15 cellular contexts compared by ENCODE assay signal in genomic region chr17:64091571-64091970, GRCh38. TPM values are rescaled to one million over a fixed set of nuclear protein-coding genes. Genes with fewer than 3 reads are reported as not detected.
DNase-seq lines count a peak whose midpoint lies in the region; ATAC-seq and TF ChIP-seq lines count a peak whose summit lies in the region.
"Had no signal": no experiment of that assay in that cellular context is flagged by ENCODE, and none has a peak within 500 bp of the region (broad histone marks: within the 10 kb centered on the region; RNA-seq: fewer than 3 reads in every experiment).

No MANE protein-coding gene starts in this region.

- no peaks in the 10 kb centered on the region for H4K20me1 ChIP-seq in MM.1S (ENCODE audit: insufficient read depth, low read length)

- H3K9me3 ChIP-seq in MM.1S (replicated peaks; ENCODE audit: insufficient read depth, low read length) (no peaks in the 10 kb centered on the region), prostate gland (no peaks in the 10 kb centered on the region), left lung (no peaks in the 10 kb centered on the region)
- H3K9me3 ChIP-seq: esophagus squamous epithelium had no signal

- H3F3A ChIP-seq in MM.1S (ENCODE audit: insufficient read depth, low read length) = peaks cover 78% of the 10 kb centered on the region

- H3K4me3 Mint-ChIP-seq in natural killer cell treated with Interleukin-12 subunit alpha and Interleukin-12 subunit beta and Interleukin-15 and Interleukin-18, amount 100 ng/mL, for 72 hours = peak overlapping the region; percentile 76
- no peak overlapping the region for H3K4me3 Mint-ChIP-seq in natural killer cell
- peak overlapping the region; percentile 42 for H3K4me3 Mint-ChIP-seq in central memory CD8-positive, alpha-beta T cell

- H3K27ac ChIP-seq in MM.1S (ENCODE audit: low read length) = peak overlapping the region; percentile 98
- H3K27ac ChIP-seq in prostate gland = no peak overlapping the region
- no peak overlapping the region for H3K27ac ChIP-seq in foreskin keratinocyte
- peak overlapping the region in 1 of 2 donors; percentile 69 for H3K27ac ChIP-seq in left lung
- H3K27ac ChIP-seq: esophagus squamous epithelium, SJSA1 had no signal

- H2AFZ ChIP-seq in MM.1S (ENCODE audit: low read length) = no peak overlapping the region

- H3K9me3 Mint-ChIP-seq in natural killer cell treated with Interleukin-12 subunit alpha and Interleukin-12 subunit beta and Interleukin-15 and Interleukin-18, amount 100 ng/mL, for 72 hours = no peaks in the 10 kb centered on the region
- no peaks in the 10 kb centered on the region for H3K9me3 Mint-ChIP-seq in natural killer cell
- no peaks in the 10 kb centered on the region for H3K9me3 Mint-ChIP-seq in central memory CD8-positive, alpha-beta T cell

- ATAC-seq in natural killer cell treated with Interleukin-12 subunit alpha and Interleukin-12 subunit beta and Interleukin-15 and Interleukin-18, amount 100 ng/mL, for 72 hours = no peak
- no peak for ATAC-seq in natural killer cell
- no peak for ATAC-seq in central memory CD8-positive, alpha-beta T cell (replicated peaks; ENCODE audit: extremely low read depth, poor library complexity, severe bottlenecking)
- ATAC-seq in foreskin keratinocyte = no peak
- no peak for ATAC-seq in left lung
- ATAC-seq: right cardiac atrium had no signal

- TF ChIP-seq CTCF in natural killer cell (IDR thresholded peaks at IDR 0.05) (no peak), MM.1S (IDR thresholded peaks at IDR 0.05; ENCODE audit: low read length) (no peak), prostate gland (IDR thresholded peaks at IDR 0.05) (no peak), foreskin keratinocyte (conservative IDR thresholded peaks at IDR 0.05) (no peak), left lung (IDR thresholded peaks at IDR 0.05) (no peak)

- H3K9ac ChIP-seq in MM.1S (ENCODE audit: low read length) = peak overlapping the region; percentile 74

- H3K27me3 ChIP-seq in MM.1S (replicated peaks; ENCODE audit: insufficient read depth, low read length) (no peaks in the 10 kb centered on the region), prostate gland (replicated peaks; ENCODE audit: insufficient read depth) (no peaks in the 10 kb centered on the region), foreskin keratinocyte (no peaks in the 10 kb centered on the region), left lung (no peaks in the 10 kb centered on the region)
- H3K27me3 ChIP-seq: esophagus squamous epithelium, SJSA1 had no signal

- H3K4me1 ChIP-seq in MM.1S (ENCODE audit: low read length) (peaks cover 97% of the 10 kb centered on the region), prostate gland (replicated peaks) (peaks cover 5% of the 10 kb centered on the region), foreskin keratinocyte (peaks cover 3% of the 10 kb centered on the region), left lung (peaks cover 4 to 89% of the 10 kb centered on the region in 2 donors)

- H3K9me2 ChIP-seq in MM.1S (replicated peaks; ENCODE audit: insufficient read depth, low read length) = no peaks in the 10 kb centered on the region

- H3K4me3 ChIP-seq in MM.1S (ENCODE audit: low read length) (0 out of 2 replicates have a peak overlapping the region, but pooled peaks have one; percentile 6), prostate gland (no peak overlapping the region), left lung (no peak overlapping the region)
- H3K4me3 ChIP-seq: esophagus squamous epithelium, SJSA1 had no signal

- peak overlapping the region; percentile 81 to 82 for H3K27ac Mint-ChIP-seq in natural killer cell treated with Interleukin-12 subunit alpha and Interleukin-12 subunit beta and Interleukin-15 and Interleukin-18, amount 100 ng/mL, for 72 hours
- H3K27ac Mint-ChIP-seq in natural killer cell = peak overlapping the region in 1 of 2 donors; percentile 77
- peak overlapping the region; percentile 87 for H3K27ac Mint-ChIP-seq in central memory CD8-positive, alpha-beta T cell (ENCODE audit: low read depth)

- H3K27me3 Mint-ChIP-seq in natural killer cell treated with Interleukin-12 subunit alpha and Interleukin-12 subunit beta and Interleukin-15 and Interleukin-18, amount 100 ng/mL, for 72 hours = no peaks in the 10 kb centered on the region
- H3K27me3 Mint-ChIP-seq in natural killer cell (ENCODE audit: low read depth in 2 of 2) = no peaks in the 10 kb centered on the region
- no peaks in the 10 kb centered on the region for H3K27me3 Mint-ChIP-seq in central memory CD8-positive, alpha-beta T cell

- 94% methylated on average over 6 of the region's 6 CpGs for WGBS in prostate gland

- no peak for TF ChIP-seq POLR2A in prostate gland (IDR thresholded peaks at IDR 0.05)

- DNase-seq in natural killer cell treated with Interleukin-12 subunit alpha and Interleukin-12 subunit beta and Interleukin-15 and Interleukin-18, amount 100 ng/mL, for 72 hours (ENCODE audit: low spot score) = no peak
- DNase-seq in natural killer cell (no peak), MM.1S (no peak), prostate gland (ENCODE audit: low spot score) (no peak), foreskin keratinocyte (no peak), left lung (no peak)
- no peak for DNase-seq in central memory CD8-positive, alpha-beta T cell (ENCODE audit: low spot score in 2 of 2)
- DNase-seq: AML-193; esophagus squamous epithelium; NCI-H2029 treated with DMSO at 0.1 percent for 48 hours; NCI-H510A treated with DMSO at 0.1 percent for 48 hours; OCI-M1; right cardiac atrium; stimulated activated CD4-positive, alpha-beta T cell treated with anti-CD3 and anti-CD28 coated beads, Interleukin-1b, Interleukin-23, amount 100 ng/mL, for 48 hours had no signal

- peaks cover 58 to 72% of the 10 kb centered on the region in 2 donors for H3K4me1 Mint-ChIP-seq in natural killer cell treated with Interleukin-12 subunit alpha and Interleukin-12 subunit beta and Interleukin-15 and Interleukin-18, amount 100 ng/mL, for 72 hours (ENCODE audit: low read depth in 2 of 2)
- H3K4me1 Mint-ChIP-seq in natural killer cell = peaks cover 10 to 58% of the 10 kb centered on the region in 2 donors
- H3K4me1 Mint-ChIP-seq in central memory CD8-positive, alpha-beta T cell = peaks cover 72% of the 10 kb centered on the region

- H3K4me2 ChIP-seq in MM.1S (ENCODE audit: low read depth, low read length) = peak overlapping the region; percentile 82

- peaks cover 19% of the 10 kb centered on the region for H3K36me3 Mint-ChIP-seq in natural killer cell treated with Interleukin-12 subunit alpha and Interleukin-12 subunit beta and Interleukin-15 and Interleukin-18, amount 100 ng/mL, for 72 hours
- peaks cover 9% of the 10 kb centered on the region for H3K36me3 Mint-ChIP-seq in natural killer cell
- peaks cover 18% of the 10 kb centered on the region for H3K36me3 Mint-ChIP-seq in central memory CD8-positive, alpha-beta T cell (ENCODE audit: insufficient read depth)

- H3K79me2 ChIP-seq in MM.1S (ENCODE audit: low read length) = peaks cover 100% of the 10 kb centered on the region

- H3K36me3 ChIP-seq in MM.1S (replicated peaks; ENCODE audit: insufficient read depth, low read length) (peaks cover 17% of the 10 kb centered on the region), prostate gland (no peaks in the 10 kb centered on the region), left lung (peaks cover 0 to 9% of the 10 kb centered on the region in 2 donors)
- H3K36me3 ChIP-seq: SJSA1 had no signal

- intact Hi-C loops in natural killer cell (cut with micrococcal nuclease) = loop anchor here (5.0 kb wide), 1 partner anchor 39 kb away; no protein-coding TSS in a partner anchor
- intact Hi-C loops in prostate gland (cut with DNase I) = no loop called here
- intact Hi-C loops in left lung (cut with DNase I) = no loop called here

RNA-seq across cellular contexts. Expression of gene ERN1, which starts 38.4 kb away (rescaled TPM):
- total RNA-seq in natural killer cell treated with Interleukin-12 subunit alpha and Interleukin-12 subunit beta and Interleukin-15 and Interleukin-18, amount 100 ng/mL, for 72 hours = 100 to 1,000 TPM; 131 TPM
- total RNA-seq in natural killer cell (10 to 100 TPM; 52.9 to 90.5 (median 67.2) TPM), prostate gland (10 to 100 TPM; 14.4 to 21.4 TPM), foreskin keratinocyte (5.1 and 5.3 TPM in 2 replicates), left lung (10 to 100 TPM; 39.0 to 45.0 TPM)
- 1.6 and 1.7 TPM in 2 replicates for polyA plus RNA-seq in foreskin keratinocyte
